In genomic region chr2:32161296-32161695, GRCh38 we compare ENCODE assay signal across 26 cellular contexts.
"Had no signal": no experiment of that assay in that cellular context is flagged by ENCODE, and none has a peak within 500 bp of the region (broad histone marks: within the 10 kb centered on the region; RNA-seq: fewer than 3 reads in every experiment).

No MANE protein-coding gene starts in this region.

- DNase-seq: hypothalamus; immature natural killer cell; kidney; left ventricle myocardium inferior; mesendoderm; naive B cell; natural killer cell; occipital lobe; ovary; right lobe of liver; stimulated activated CD4-positive, alpha-beta T cell treated with anti-CD3 and anti-CD28 coated beads, Interleukin-1b, Interleukin-23, amount 100 ng/mL, for 48 hours; stimulated activated CD4-positive, alpha-beta T cell treated with anti-CD3 and anti-CD28 coated beads, Interleukin-2, amount 100 ng/mL, for 48 hours; stimulated activated CD4-positive, alpha-beta T cell treated with anti-CD3 and anti-CD28 coated beads, Interleukin-4, amount 100 ng/mL, for 4 hours; stimulated activated CD8-positive, alpha-beta memory T cell treated with anti-CD3 and anti-CD28 coated beads, Interleukin-4, amount 100 ng/mL, for 48 hours; stimulated activated naive CD4-positive, alpha-beta T cell treated with Interleukin-2 at 50 U/mL for 16 hours; stimulated activated naive CD8-positive, alpha-beta T cell treated with anti-CD3 and anti-CD28 coated beads, Interleukin-15, amount 100 ng/mL, for 72 hours; substantia nigra; upper lobe of left lung had no signal

- H3K4me2 ChIP-seq: smooth muscle cell had no signal

- ATAC-seq: natural killer cell; right lobe of liver; stimulated activated memory B cell treated with anti-CD40 and anti-IgM and Interleukin-4, amounts not matched to agents 10 μg/mL and 1 μg/mL and 100 μg/mL, for 72 hours; stimulated activated naive CD8-positive, alpha-beta T cell treated with anti-CD3 and anti-CD28 coated beads, Interleukin-15, amount 100 ng/mL, for 72 hours had no signal

- H3K36me3 Mint-ChIP-seq: naive B cell; natural killer cell; stimulated activated memory B cell treated with anti-CD40 and anti-IgM and Interleukin-4, amounts not matched to agents 10 μg/mL and 1 μg/mL and 100 μg/mL, for 72 hours had no signal

- H3K27me3 ChIP-seq: ovary, right atrium auricular region, right lobe of liver, tibial nerve, upper lobe of left lung, vagina had no signal

- H3K4me3 ChIP-seq: left ventricle myocardium inferior, lung, ovary, right atrium auricular region, right lobe of liver, smooth muscle cell, tibial nerve, upper lobe of left lung, vagina had no signal

- H3K9me3 Mint-ChIP-seq: immature natural killer cell; naive B cell; natural killer cell; stimulated activated memory B cell treated with anti-CD40 and anti-IgM and Interleukin-4, amounts not matched to agents 10 μg/mL and 1 μg/mL and 100 μg/mL, for 72 hours; stimulated activated naive CD8-positive, alpha-beta T cell treated with anti-CD3 and anti-CD28 coated beads, Interleukin-15, amount 100 ng/mL, for 72 hours had no signal

- H3K36me3 ChIP-seq: left ventricle myocardium inferior, ovary, right atrium auricular region, right lobe of liver, upper lobe of left lung, vagina had no signal

- H3K27ac ChIP-seq: left ventricle myocardium inferior, ovary, right atrium auricular region, right lobe of liver, tibial nerve, upper lobe of left lung, vagina had no signal

- H3K9me3 ChIP-seq: ovary, right atrium auricular region, right lobe of liver, upper lobe of left lung, vagina had no signal

- H3K4me3 Mint-ChIP-seq: immature natural killer cell; mesothelial cell of epicardium; natural killer cell; stimulated activated memory B cell treated with anti-CD40 and anti-IgM and Interleukin-4, amounts not matched to agents 10 μg/mL and 1 μg/mL and 100 μg/mL, for 72 hours; stimulated activated naive CD8-positive, alpha-beta T cell treated with anti-CD3 and anti-CD28 coated beads, Interleukin-15, amount 100 ng/mL, for 72 hours had no signal

- H3K27me3 Mint-ChIP-seq: naive B cell; progenitor cell of endocrine pancreas; stimulated activated memory B cell treated with anti-CD40 and anti-IgM and Interleukin-4, amounts not matched to agents 10 μg/mL and 1 μg/mL and 100 μg/mL, for 72 hours; stimulated activated naive CD8-positive, alpha-beta T cell treated with anti-CD3 and anti-CD28 coated beads, Interleukin-15, amount 100 ng/mL, for 72 hours had no signal

- H3K27ac Mint-ChIP-seq: mesothelial cell of epicardium; natural killer cell; progenitor cell of endocrine pancreas; stimulated activated memory B cell treated with anti-CD40 and anti-IgM and Interleukin-4, amounts not matched to agents 10 μg/mL and 1 μg/mL and 100 μg/mL, for 72 hours had no signal
